8 cellular contexts compared by ENCODE assay signal in the genomic region with DNA sequence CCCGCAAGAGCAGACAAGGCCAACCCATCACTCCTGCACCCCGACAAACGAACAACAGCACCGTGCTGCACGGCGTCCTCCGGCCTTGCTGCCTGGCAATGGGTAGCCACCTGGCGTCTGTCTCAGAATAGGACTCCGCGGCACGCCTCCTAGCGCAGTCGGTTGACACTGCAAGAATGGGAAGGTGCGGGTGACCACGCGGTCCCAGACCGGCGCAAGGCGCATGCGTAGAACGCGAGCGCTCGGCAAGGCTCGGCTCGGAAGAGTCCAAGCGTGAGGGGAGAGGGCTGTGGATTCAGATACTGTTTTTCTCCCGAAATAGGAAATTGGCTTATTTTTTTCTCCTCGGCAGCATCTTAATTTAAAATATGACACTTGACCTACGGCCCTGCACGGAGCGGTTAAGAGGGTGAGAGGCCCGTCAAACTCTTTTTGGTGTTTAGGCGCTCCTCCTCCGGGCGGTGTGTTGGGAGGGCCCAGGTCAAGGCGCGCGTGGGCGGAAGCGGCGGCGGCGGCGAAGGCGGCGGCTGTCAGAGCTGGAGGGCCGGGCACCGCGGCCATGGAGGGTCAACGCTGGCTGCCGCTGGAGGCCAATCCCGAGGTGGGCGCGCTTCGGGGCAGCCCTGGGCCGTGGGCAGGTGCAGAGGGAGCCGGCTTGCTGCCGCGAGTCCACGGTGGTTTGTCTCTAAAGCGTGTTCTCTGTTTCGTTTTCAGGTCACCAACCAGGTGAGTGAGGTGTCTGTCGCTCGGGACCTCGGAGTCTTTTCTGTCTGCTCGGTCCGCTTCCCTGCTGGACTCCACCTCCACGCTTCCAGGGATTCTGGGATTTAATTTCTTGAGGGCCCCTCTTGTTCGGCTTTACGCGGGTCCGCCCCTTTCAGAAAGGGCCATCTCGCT. TPM values are rescaled to one million over a fixed set of nuclear protein-coding genes. Genes with fewer than 3 reads are reported as not detected.
DNase-seq lines count a peak whose midpoint lies in the region; ATAC-seq lines count a peak whose summit lies in the region.

UCHL3 (plus strand) TSS at position 530 of the 897 bp plus-strand sequence; CDS start at position 560, 30 bp downstream.

- ATAC-seq in GM19324 (IDR thresholded peaks at IDR 0.05; ENCODE audit: low FRiP score, unreplicated experiment) (peak; percentile 98), HG03520 (IDR thresholded peaks at IDR 0.05; ENCODE audit: unreplicated experiment) (peak; percentile 99), left lobe of liver (peak; percentile 94)

- peak; percentile 78 to 98 (median 94) for DNase-seq in C1 segment of cervical spinal cord (lab: John Stamatoyannopoulos, UW)
- DNase-seq in NCI-H69 (lab: John Stamatoyannopoulos, UW), result peak; percentile 94
- DNase-seq in activated CD4-positive, alpha-beta T cell treated with anti-CD3 and anti-CD28 coated beads, Interleukin-2, amount 50 U/mL, for 1 hour, result peak; percentile 98
- DNase-seq in dedifferentiated amniotic fluid mesenchymal stem cell (ENCODE audit: extremely low spot score), result peak; percentile 92
- peak; percentile 96 for DNase-seq in left lobe of liver (ENCODE audit: low spot score)
- DNase-seq in stimulated activated CD4-positive, alpha-beta T cell treated with anti-CD3 and anti-CD28 coated beads, Interleukin-2, amount 100 ng/mL, for 48 hours, result peak; percentile 97

RNA-seq across cellular contexts. Expression of gene UCHL3, which starts in this region (rescaled TPM):
- total RNA-seq in left lobe of liver, result 15.5 TPM

Comparison
In these comparisons a context has a peak if more than half of its experiments do, and no peak if none do; other contexts are left out.
1. Peak in every context shown above with its lines: DNase-seq and ATAC-seq.